34 cellular contexts compared by ENCODE assay signal in genomic region chr10:128985036-128985435, GRCh38.
"Had no signal": no experiment of that assay in that cellular context is flagged by ENCODE, and none has a peak within 500 bp of the region (broad histone marks: within the 10 kb centered on the region; RNA-seq: fewer than 3 reads in every experiment).

No MANE protein-coding gene starts in this region.

- H3K9me3 Mint-ChIP-seq: activated CD4-positive, alpha-beta T cell treated with anti-CD3 and anti-CD28 coated beads, Interleukin-2, amount 10 ng/mL, durations not matched to agents 24 days and 14 days; activated CD8-positive, alpha-beta T cell treated with anti-CD3 and anti-CD28 coated beads for 36 hours; activated naive CD4-positive, alpha-beta T cell treated with anti-CD3 and anti-CD28 coated beads for 36 hours; activated naive CD4-positive, alpha-beta T cell treated with anti-CD3 and anti-CD28 coated beads, Interleukin-2, amount 50 U/mL, for 72 hours; activated T-helper 1 cell treated with anti-CD3 and anti-CD28 coated beads, Interleukin-12 subunit alpha, Interleukin-12 subunit beta, Interleukin-2, Interleukin-4 antibody, amounts not matched to agents 30 ng/mL and 10 ng/mL and 1 ng/mL, durations not matched to agents 14 hours and 24 hours and 36 hours; IgD-negative memory B cell; T-helper 1 cell treated with Interleukin-12 subunit alpha and Interleukin-12 subunit beta and Interleukin-4 antibody, amounts not matched to agents 30 μg/mL and 1 μg/mL, for 36 hours; T-helper 2 cell treated with Interferon-gamma antibody and Interleukin-4, amounts not matched to agents 5 μg/mL and 100 μg/mL, for 36 hours had no signal

- DNase-seq: activated CD4-positive, alpha-beta T cell treated with anti-CD3 and anti-CD28 coated beads, Interleukin-2, amount 10 ng/mL, durations not matched to agents 24 days and 14 days; activated CD4-positive, alpha-beta T cell treated with anti-CD3 and anti-CD28 coated beads, Interleukin-2, amount 50 U/mL, for 4 hours; activated CD8-positive, alpha-beta T cell treated with anti-CD3 and anti-CD28 coated beads for 36 hours; activated gamma-delta T cell treated with Interleukin-2 at 50 U/mL for 16 hours; activated naive CD4-positive, alpha-beta T cell treated with anti-CD3 and anti-CD28 coated beads for 36 hours; activated T-cell treated with anti-CD3 and anti-CD28 coated beads for 4 hours; activated T-cell treated with anti-CD3 and anti-CD28 coated beads, Interleukin-2, amount 50 U/mL, for 4 hours; Karpas-422; KBM-7; MM.1S; NCI-H1092 treated with DMSO at 0.1 percent for 48 hours; NCI-H1417; NCI-H146; NCI-H187; NCI-H2029 treated with DMSO at 0.1 percent for 48 hours; NCI-H2107; NCI-H2171; NCI-H510A; NCI-H526; NCI-H748 treated with DMSO at 0.1 percent for 48 hours; NK-92 treated with Interleukin-12 subunit alpha and Interleukin-12 subunit beta, amount 100 ng/mL, for 24 hours; PC-3; Peyer's patch; RPMI8226; SHP77 treated with DMSO at 0.1 percent for 48 hours; SK-N-SH had no signal

- H3K4me3 Mint-ChIP-seq: activated CD4-positive, alpha-beta T cell treated with anti-CD3 and anti-CD28 coated beads, Interleukin-2, amount 10 ng/mL, durations not matched to agents 24 days and 14 days; activated CD8-positive, alpha-beta T cell treated with anti-CD3 and anti-CD28 coated beads for 36 hours; activated naive CD4-positive, alpha-beta T cell treated with anti-CD3 and anti-CD28 coated beads for 36 hours; activated T-cell treated with anti-CD3 and anti-CD28 coated beads, Interleukin-2, amount 50 U/mL, for 4 hours; activated T-helper 1 cell treated with anti-CD3 and anti-CD28 coated beads, Interleukin-12 subunit alpha, Interleukin-12 subunit beta, Interleukin-2, Interleukin-4 antibody, amounts not matched to agents 30 ng/mL and 10 ng/mL and 1 ng/mL, durations not matched to agents 14 hours and 24 hours and 36 hours; brain; IgD-negative memory B cell; T-helper 1 cell treated with Interleukin-12 subunit alpha and Interleukin-12 subunit beta and Interleukin-4 antibody, amounts not matched to agents 30 μg/mL and 1 μg/mL, for 36 hours; T-helper 2 cell treated with Interferon-gamma antibody and Interleukin-4, amounts not matched to agents 5 μg/mL and 100 μg/mL, for 36 hours had no signal

- H3K27ac Mint-ChIP-seq: activated CD4-positive, alpha-beta T cell treated with anti-CD3 and anti-CD28 coated beads, Interleukin-2, amount 10 ng/mL, durations not matched to agents 24 days and 14 days; activated CD8-positive, alpha-beta T cell treated with anti-CD3 and anti-CD28 coated beads for 36 hours; activated naive CD4-positive, alpha-beta T cell treated with anti-CD3 and anti-CD28 coated beads for 36 hours; activated naive CD4-positive, alpha-beta T cell treated with anti-CD3 and anti-CD28 coated beads, Interleukin-2, amount 50 U/mL, for 72 hours; activated T-helper 1 cell treated with anti-CD3 and anti-CD28 coated beads, Interleukin-12 subunit alpha, Interleukin-12 subunit beta, Interleukin-2, Interleukin-4 antibody, amounts not matched to agents 30 ng/mL and 10 ng/mL and 1 ng/mL, durations not matched to agents 14 hours and 24 hours and 36 hours; brain; IgD-negative memory B cell; T-helper 1 cell treated with Interleukin-12 subunit alpha and Interleukin-12 subunit beta and Interleukin-4 antibody, amounts not matched to agents 30 μg/mL and 1 μg/mL, for 36 hours; T-helper 2 cell treated with Interferon-gamma antibody and Interleukin-4, amounts not matched to agents 5 μg/mL and 100 μg/mL, for 36 hours had no signal

- H3K27me3 Mint-ChIP-seq: activated CD4-positive, alpha-beta T cell treated with anti-CD3 and anti-CD28 coated beads, Interleukin-2, amount 10 ng/mL, durations not matched to agents 24 days and 14 days; activated CD8-positive, alpha-beta T cell treated with anti-CD3 and anti-CD28 coated beads for 36 hours; IgD-negative memory B cell had no signal

- H3K27ac ChIP-seq: adrenal gland, Peyer's patch, SJSA1 had no signal

- ATAC-seq: activated CD8-positive, alpha-beta T cell treated with anti-CD3 and anti-CD28 coated beads for 36 hours; activated naive CD4-positive, alpha-beta T cell treated with anti-CD3 and anti-CD28 coated beads, Interleukin-2, amount 50 U/mL, for 72 hours; activated T-cell treated with anti-CD3 and anti-CD28 coated beads, Interleukin-2, amount 50 U/mL, for 4 hours; PC-3 had no signal

- H3K4me1 Mint-ChIP-seq: activated CD4-positive, alpha-beta T cell treated with anti-CD3 and anti-CD28 coated beads, Interleukin-2, amount 10 ng/mL, durations not matched to agents 24 days and 14 days; IgD-negative memory B cell had no signal

- H3K36me3 Mint-ChIP-seq: activated naive CD4-positive, alpha-beta T cell treated with anti-CD3 and anti-CD28 coated beads, Interleukin-2, amount 50 U/mL, for 72 hours; brain; IgD-negative memory B cell had no signal

- H3K4me3 ChIP-seq: adrenal gland, Peyer's patch, SJSA1 had no signal
